In the genomic region with DNA sequence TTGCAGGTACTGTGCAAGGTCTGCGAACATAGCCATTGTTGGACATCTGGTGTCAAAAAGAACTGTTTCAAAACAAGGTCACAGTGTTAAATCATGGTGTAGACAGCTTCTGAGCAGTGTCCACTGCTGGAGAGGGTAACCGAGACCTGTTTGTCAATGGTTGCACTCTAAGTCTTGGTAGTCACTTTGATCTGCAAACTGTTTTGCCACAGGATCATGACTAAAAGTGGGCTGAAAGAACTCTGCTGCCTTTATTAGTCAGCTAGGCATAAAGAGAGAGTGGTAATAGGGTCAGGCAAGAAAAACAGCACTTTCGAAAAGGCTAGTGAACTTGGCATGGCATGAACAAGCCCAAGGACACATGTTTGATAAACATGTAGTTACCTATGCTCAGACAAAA, we compare ENCODE assay signal across 1 cellular context.
TF ChIP-seq lines count a peak whose summit lies in the region.

No MANE protein-coding gene starts in this region.

TF ChIP-seq in GM23338, 12 proteins besides CTCF, POLR2A, EP300 and RAD21:
- TF ChIP-seq, protein P1, sequence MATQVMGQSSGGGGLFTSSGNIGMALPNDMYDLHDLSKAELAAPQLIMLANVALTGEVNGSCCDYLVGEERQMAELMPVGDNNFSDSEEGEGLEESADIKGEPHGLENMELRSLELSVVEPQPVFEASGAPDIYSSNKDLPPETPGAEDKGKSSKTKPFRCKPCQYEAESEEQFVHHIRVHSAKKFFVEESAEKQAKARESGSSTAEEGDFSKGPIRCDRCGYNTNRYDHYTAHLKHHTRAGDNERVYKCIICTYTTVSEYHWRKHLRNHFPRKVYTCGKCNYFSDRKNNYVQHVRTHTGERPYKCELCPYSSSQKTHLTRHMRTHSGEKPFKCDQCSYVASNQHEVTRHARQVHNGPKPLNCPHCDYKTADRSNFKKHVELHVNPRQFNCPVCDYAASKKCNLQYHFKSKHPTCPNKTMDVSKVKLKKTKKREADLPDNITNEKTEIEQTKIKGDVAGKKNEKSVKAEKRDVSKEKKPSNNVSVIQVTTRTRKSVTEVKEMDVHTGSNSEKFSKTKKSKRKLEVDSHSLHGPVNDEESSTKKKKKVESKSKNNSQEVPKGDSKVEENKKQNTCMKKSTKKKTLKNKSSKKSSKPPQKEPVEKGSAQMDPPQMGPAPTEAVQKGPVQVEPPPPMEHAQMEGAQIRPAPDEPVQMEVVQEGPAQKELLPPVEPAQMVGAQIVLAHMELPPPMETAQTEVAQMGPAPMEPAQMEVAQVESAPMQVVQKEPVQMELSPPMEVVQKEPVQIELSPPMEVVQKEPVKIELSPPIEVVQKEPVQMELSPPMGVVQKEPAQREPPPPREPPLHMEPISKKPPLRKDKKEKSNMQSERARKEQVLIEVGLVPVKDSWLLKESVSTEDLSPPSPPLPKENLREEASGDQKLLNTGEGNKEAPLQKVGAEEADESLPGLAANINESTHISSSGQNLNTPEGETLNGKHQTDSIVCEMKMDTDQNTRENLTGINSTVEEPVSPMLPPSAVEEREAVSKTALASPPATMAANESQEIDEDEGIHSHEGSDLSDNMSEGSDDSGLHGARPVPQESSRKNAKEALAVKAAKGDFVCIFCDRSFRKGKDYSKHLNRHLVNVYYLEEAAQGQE (IDR thresholded peaks at IDR 0.05; ENCODE audit: unreplicated experiment) = no peak
- no peak for TF ChIP-seq CREB1 (CRISPR knock-in tag; IDR thresholded peaks at IDR 0.05; ENCODE audit: low read depth)
- TF ChIP-seq EZH2 (IDR thresholded peaks at IDR 0.05; ENCODE audit: low read depth, unreplicated experiment) = no peak
- TF ChIP-seq EZH2phosphoT487 (IDR thresholded peaks at IDR 0.05; ENCODE audit: unreplicated experiment) = no peak
- TF ChIP-seq, protein P2, sequence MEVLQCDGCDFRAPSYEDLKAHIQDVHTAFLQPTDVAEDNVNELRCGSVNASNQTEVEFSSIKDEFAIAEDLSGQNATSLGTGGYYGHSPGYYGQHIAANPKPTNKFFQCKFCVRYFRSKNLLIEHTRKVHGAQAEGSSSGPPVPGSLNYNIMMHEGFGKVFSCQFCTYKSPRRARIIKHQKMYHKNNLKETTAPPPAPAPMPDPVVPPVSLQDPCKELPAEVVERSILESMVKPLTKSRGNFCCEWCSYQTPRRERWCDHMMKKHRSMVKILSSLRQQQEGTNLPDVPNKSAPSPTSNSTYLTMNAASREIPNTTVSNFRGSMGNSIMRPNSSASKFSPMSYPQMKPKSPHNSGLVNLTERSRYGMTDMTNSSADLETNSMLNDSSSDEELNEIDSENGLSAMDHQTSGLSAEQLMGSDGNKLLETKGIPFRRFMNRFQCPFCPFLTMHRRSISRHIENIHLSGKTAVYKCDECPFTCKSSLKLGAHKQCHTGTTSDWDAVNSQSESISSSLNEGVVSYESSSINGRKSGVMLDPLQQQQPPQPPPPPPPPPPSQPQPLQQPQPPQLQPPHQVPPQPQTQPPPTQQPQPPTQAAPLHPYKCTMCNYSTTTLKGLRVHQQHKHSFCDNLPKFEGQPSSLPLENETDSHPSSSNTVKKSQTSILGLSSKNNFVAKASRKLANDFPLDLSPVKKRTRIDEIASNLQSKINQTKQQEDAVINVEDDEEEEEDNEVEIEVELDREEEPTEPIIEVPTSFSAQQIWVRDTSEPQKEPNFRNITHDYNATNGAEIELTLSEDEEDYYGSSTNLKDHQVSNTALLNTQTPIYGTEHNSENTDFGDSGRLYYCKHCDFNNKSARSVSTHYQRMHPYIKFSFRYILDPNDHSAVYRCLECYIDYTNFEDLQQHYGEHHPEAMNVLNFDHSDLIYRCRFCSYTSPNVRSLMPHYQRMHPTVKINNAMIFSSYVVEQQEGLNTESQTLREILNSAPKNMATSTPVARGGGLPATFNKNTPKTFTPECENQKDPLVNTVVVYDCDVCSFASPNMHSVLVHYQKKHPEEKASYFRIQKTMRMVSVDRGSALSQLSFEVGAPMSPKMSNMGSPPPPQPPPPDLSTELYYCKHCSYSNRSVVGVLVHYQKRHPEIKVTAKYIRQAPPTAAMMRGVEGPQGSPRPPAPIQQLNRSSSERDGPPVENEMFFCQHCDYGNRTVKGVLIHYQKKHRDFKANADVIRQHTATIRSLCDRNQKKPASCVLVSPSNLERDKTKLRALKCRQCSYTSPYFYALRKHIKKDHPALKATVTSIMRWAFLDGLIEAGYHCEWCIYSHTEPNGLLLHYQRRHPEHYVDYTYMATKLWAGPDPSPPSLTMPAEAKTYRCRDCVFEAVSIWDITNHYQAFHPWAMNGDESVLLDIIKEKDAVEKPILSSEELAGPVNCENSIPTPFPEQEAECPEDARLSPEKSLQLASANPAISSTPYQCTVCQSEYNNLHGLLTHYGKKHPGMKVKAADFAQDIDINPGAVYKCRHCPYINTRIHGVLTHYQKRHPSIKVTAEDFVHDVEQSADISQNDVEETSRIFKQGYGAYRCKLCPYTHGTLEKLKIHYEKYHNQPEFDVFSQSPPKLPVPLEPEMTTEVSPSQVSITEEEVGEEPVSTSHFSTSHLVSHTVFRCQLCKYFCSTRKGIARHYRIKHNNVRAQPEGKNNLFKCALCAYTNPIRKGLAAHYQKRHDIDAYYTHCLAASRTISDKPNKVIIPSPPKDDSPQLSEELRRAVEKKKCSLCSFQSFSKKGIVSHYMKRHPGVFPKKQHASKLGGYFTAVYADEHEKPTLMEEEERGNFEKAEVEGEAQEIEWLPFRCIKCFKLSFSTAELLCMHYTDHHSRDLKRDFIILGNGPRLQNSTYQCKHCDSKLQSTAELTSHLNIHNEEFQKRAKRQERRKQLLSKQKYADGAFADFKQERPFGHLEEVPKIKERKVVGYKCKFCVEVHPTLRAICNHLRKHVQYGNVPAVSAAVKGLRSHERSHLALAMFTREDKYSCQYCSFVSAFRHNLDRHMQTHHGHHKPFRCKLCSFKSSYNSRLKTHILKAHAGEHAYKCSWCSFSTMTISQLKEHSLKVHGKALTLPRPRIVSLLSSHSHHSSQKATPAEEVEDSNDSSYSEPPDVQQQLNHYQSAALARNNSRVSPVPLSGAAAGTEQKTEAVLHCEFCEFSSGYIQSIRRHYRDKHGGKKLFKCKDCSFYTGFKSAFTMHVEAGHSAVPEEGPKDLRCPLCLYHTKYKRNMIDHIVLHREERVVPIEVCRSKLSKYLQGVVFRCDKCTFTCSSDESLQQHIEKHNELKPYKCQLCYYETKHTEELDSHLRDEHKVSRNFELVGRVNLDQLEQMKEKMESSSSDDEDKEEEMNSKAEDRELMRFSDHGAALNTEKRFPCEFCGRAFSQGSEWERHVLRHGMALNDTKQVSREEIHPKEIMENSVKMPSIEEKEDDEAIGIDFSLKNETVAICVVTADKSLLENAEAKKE (CRISPR knock-in tag; IDR thresholded peaks at IDR 0.05) = no peak
- TF ChIP-seq, protein P3, sequence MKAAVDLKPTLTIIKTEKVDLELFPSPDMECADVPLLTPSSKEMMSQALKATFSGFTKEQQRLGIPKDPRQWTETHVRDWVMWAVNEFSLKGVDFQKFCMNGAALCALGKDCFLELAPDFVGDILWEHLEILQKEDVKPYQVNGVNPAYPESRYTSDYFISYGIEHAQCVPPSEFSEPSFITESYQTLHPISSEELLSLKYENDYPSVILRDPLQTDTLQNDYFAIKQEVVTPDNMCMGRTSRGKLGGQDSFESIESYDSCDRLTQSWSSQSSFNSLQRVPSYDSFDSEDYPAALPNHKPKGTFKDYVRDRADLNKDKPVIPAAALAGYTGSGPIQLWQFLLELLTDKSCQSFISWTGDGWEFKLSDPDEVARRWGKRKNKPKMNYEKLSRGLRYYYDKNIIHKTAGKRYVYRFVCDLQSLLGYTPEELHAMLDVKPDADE (IDR thresholded peaks at IDR 0.05) = no peak
- no peak for TF ChIP-seq ZNF114 (CRISPR knock-in tag; IDR thresholded peaks at IDR 0.05)
- no peak for TF ChIP-seq JUNB (IDR thresholded peaks at IDR 0.05; ENCODE audit: unreplicated experiment)
- no peak for TF ChIP-seq STAT1 (IDR thresholded peaks at IDR 0.05; ENCODE audit: unreplicated experiment)
- no peak for TF ChIP-seq ZNF331 (CRISPR knock-in tag; IDR thresholded peaks at IDR 0.05; ENCODE audit: low read depth)
- TF ChIP-seq POLR2AphosphoS5 (IDR thresholded peaks at IDR 0.05; ENCODE audit: low read depth) = no peak
- TF ChIP-seq NANOG (IDR thresholded peaks at IDR 0.05; ENCODE audit: borderline replicate concordance) = no peak
